ENCODE assay signal across 14 cellular contexts in the genomic region with DNA sequence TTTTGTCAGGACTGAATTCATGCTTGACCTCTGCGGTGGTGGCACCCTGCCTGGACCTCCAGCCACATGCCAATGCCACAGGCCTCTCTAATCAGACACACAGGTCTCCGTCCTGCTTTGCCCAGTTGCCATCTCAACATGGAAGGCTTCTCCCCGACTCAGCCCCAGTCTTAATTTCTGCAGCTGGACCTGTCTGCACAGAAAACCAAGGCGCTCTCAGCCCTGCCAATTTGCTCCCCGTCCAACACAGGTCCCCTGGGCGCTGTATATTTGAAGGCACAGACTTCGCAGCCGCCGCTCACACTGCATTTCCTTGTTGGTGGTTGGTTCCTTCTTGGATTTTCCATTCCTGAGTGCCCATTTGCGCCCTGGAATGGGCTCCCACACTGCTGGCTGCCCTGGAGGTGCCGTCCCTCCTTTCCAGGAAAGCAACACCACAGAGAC. TPM values are rescaled to one million over a fixed set of nuclear protein-coding genes. Genes with fewer than 3 reads are reported as not detected.
DNase-seq lines count a peak whose midpoint lies in the region; ATAC-seq and TF ChIP-seq lines count a peak whose summit lies in the region.
"Had no signal": no experiment of that assay in that cellular context is flagged by ENCODE, and none has a peak within 500 bp of the region (broad histone marks: within the 10 kb centered on the region; RNA-seq: fewer than 3 reads in every experiment).

No MANE protein-coding gene starts in this region.

- H3K23ac ChIP-seq in neuronal stem cell (ENCODE audit: low read depth, low read length, poor library complexity): no peak overlapping the region

- H3K36me3 ChIP-seq in endodermal cell (ENCODE audit: control insufficient read depth, insufficient read depth, low read length) (peaks cover 15% of the 10 kb centered on the region), neuronal stem cell (replicated peaks in 1 of 2; ENCODE audit: control insufficient read depth in 2 of 2, insufficient read depth in 2 of 2, low read length in 2 of 2) (peaks cover 0 to 8% of the 10 kb centered on the region in 2 donors)

- no peaks in the 10 kb centered on the region for H3K27me3 ChIP-seq in endodermal cell (ENCODE audit: control insufficient read depth, insufficient read depth, low read length, poor library complexity, severe bottlenecking)
- no peaks in the 10 kb centered on the region for H3K27me3 ChIP-seq in neuronal stem cell (ENCODE audit: control insufficient read depth in 3 of 3, insufficient read depth in 3 of 3, low read depth in 1 of 3, low read length in 3 of 3)

- H3K27ac ChIP-seq in endodermal cell (ENCODE audit: low read depth, low read length): peak overlapping the region; percentile 92
- peak overlapping the region; percentile 58 for H3K27ac ChIP-seq in neuronal stem cell (replicated peaks; ENCODE audit: low read length)

- TF ChIP-seq CTCF in endodermal cell (conservative IDR thresholded peaks at IDR 0.05): no peak

- H2BK5ac ChIP-seq in neuronal stem cell (ENCODE audit: low read length): no peak overlapping the region

- peaks cover 13% of the 10 kb centered on the region for H3K4me1 Mint-ChIP-seq in endodermal cell
- H3K4me1 Mint-ChIP-seq: CD14-positive monocyte; stimulated activated naive CD8-positive, alpha-beta T cell treated with anti-CD3 and anti-CD28 coated beads, Interleukin-15, amount 100 ng/mL, for 72 hours had no signal

- H3K4me2 ChIP-seq in neuronal stem cell (ENCODE audit: insufficient read depth, low read length, poor library complexity, severe bottlenecking): no peak overlapping the region

- 88 to 90% methylated on average over 10 to 11 of the region's 11 CpGs for WGBS in endodermal cell (ENCODE audit: insufficient coverage in 1 of 2, insufficient read length in 1 of 2), 2 experiments
- no CpG with 5 or more reads among the region's 11 CpGs for WGBS in neuronal stem cell (ENCODE audit: extremely low coverage in 2 of 2, insufficient read length in 2 of 2, insufficient replicate concordance in 1 of 2), 2 donors

- DNase-seq in DMS79 (lab: John Stamatoyannopoulos, UW) (peak; percentile 86), NCI-H2171 (lab: John Stamatoyannopoulos, UW) (peak; percentile 30), endodermal cell (peak; percentile 65), neuronal stem cell (ENCODE audit: low spot score) (no peak), midbrain (lab: John Stamatoyannopoulos, UW) (no peak), NCI-H82 treated with DMSO at 0.1 percent for 48 hours (lab: John Stamatoyannopoulos, UW; ENCODE audit: unreplicated experiment) (no peak), LoVo (ENCODE audit: low spot score) (no peak)
- DNase-seq: activated CD8-positive, alpha-beta memory T cell treated with anti-CD3 and anti-CD28 coated beads, Interleukin-2, amount 50 U/mL, for 4 hours; effector memory CD8-positive, alpha-beta T cell; SIG-M5; stimulated activated naive CD8-positive, alpha-beta T cell treated with anti-CD3 and anti-CD28 coated beads, Interleukin-15, amount 100 ng/mL, for 72 hours had no signal

- H3K9ac ChIP-seq in endodermal cell (ENCODE audit: extremely low read depth, low read length, poor library complexity, severe bottlenecking): no peak overlapping the region
- no peak overlapping the region for H3K9ac ChIP-seq in neuronal stem cell (ENCODE audit: low read depth, low read length, poor library complexity)

- peaks cover 11% of the 10 kb centered on the region for H3K36me3 Mint-ChIP-seq in endodermal cell (ENCODE audit: low read depth)

- no peaks in the 10 kb centered on the region for H3K27me3 Mint-ChIP-seq in endodermal cell (ENCODE audit: insufficient read depth)
- H3K27me3 Mint-ChIP-seq: effector memory CD8-positive, alpha-beta T cell; stimulated activated naive CD8-positive, alpha-beta T cell treated with anti-CD3 and anti-CD28 coated beads, Interleukin-15, amount 100 ng/mL, for 72 hours had no signal

- H3K27ac Mint-ChIP-seq in endodermal cell: peak overlapping the region; percentile 52

- H2AFZ ChIP-seq in neuronal stem cell (ENCODE audit: low read length): peak overlapping the region; percentile 67

- H2BK12ac ChIP-seq in neuronal stem cell (ENCODE audit: low read length): no peak overlapping the region

- H3K9me3 ChIP-seq in endodermal cell (ENCODE audit: control insufficient read depth, low read length) (no peaks in the 10 kb centered on the region), neuronal stem cell (replicated peaks in 1 of 2; ENCODE audit: control insufficient read depth in 2 of 2, insufficient read depth in 1 of 2, low read depth in 1 of 2, low read length in 2 of 2) (no peaks in the 10 kb centered on the region)

- H2BK120ac ChIP-seq in neuronal stem cell (ENCODE audit: low read depth, low read length): no peak overlapping the region

- H2BK15ac ChIP-seq in neuronal stem cell (ENCODE audit: low read length): no peak overlapping the region

- ATAC-seq in HG03280 (IDR thresholded peaks at IDR 0.05; ENCODE audit: unreplicated experiment): no peak
- ATAC-seq: effector memory CD8-positive, alpha-beta T cell; stimulated activated naive CD8-positive, alpha-beta T cell treated with anti-CD3 and anti-CD28 coated beads, Interleukin-15, amount 100 ng/mL, for 72 hours had no signal

- H4K8ac ChIP-seq in neuronal stem cell (ENCODE audit: low read depth, low read length): no peak overlapping the region

- peaks cover 3% of the 10 kb centered on the region for H3K4me1 ChIP-seq in endodermal cell (ENCODE audit: control insufficient read depth, insufficient read depth, low read length)
- H3K4me1 ChIP-seq in neuronal stem cell (ENCODE audit: control insufficient read depth in 2 of 2, insufficient read depth in 1 of 2, low read depth in 1 of 2, low read length in 2 of 2): peaks cover 14 to 18% of the 10 kb centered on the region in 2 donors

- H3K14ac ChIP-seq in neuronal stem cell (ENCODE audit: low read length): no peak overlapping the region

- H4K91ac ChIP-seq in neuronal stem cell (ENCODE audit: low read depth, low read length, poor library complexity): no peak overlapping the region

- H3K18ac ChIP-seq in neuronal stem cell (ENCODE audit: low read length): peak overlapping the region; percentile 54

- H3K4ac ChIP-seq in neuronal stem cell (ENCODE audit: low read length): no peak overlapping the region

- no peaks in the 10 kb centered on the region for H3K9me3 Mint-ChIP-seq in endodermal cell
- H3K9me3 Mint-ChIP-seq: CD14-positive monocyte; effector memory CD8-positive, alpha-beta T cell; stimulated activated naive CD8-positive, alpha-beta T cell treated with anti-CD3 and anti-CD28 coated beads, Interleukin-15, amount 100 ng/mL, for 72 hours had no signal

- no peaks in the 10 kb centered on the region for H3K79me1 ChIP-seq in neuronal stem cell (ENCODE audit: low read depth, low read length)

- H3K4me3 Mint-ChIP-seq in endodermal cell: no peak overlapping the region
- H3K4me3 Mint-ChIP-seq: CD14-positive monocyte; effector memory CD8-positive, alpha-beta T cell; stimulated activated naive CD8-positive, alpha-beta T cell treated with anti-CD3 and anti-CD28 coated beads, Interleukin-15, amount 100 ng/mL, for 72 hours had no signal

- no peak overlapping the region for H3K4me3 ChIP-seq in endodermal cell (ENCODE audit: low read length)
- no peak overlapping the region for H3K4me3 ChIP-seq in neuronal stem cell (ENCODE audit: low read length in 2 of 2)

- no peak overlapping the region for H2AK5ac ChIP-seq in neuronal stem cell (ENCODE audit: low read depth, low read length)

RNA-seq across cellular contexts. Expression of gene PLEKHG5, which starts 28.0 kb away (rescaled TPM):
- total RNA-seq in endodermal cell: 10 to 100 TPM; 32.6 to 38.8 TPM
- polyA plus RNA-seq in endodermal cell (2013, experiment 1 of 2): 34.4 TPM
- 29.5 TPM for polyA plus RNA-seq in endodermal cell (2013, experiment 2 of 2)
- 18.8 TPM for polyA plus RNA-seq in neuronal stem cell (2013, experiment 1 of 2)
- polyA plus RNA-seq in neuronal stem cell (2013, experiment 2 of 2): 18.8 TPM
- polyA plus RNA-seq: CD14-positive monocyte had no signal

RNA-seq across cellular contexts. Expression of gene NOL9, which starts 34.8 kb away (rescaled TPM):
- 10 to 100 TPM; 35.0 to 43.9 TPM for total RNA-seq in endodermal cell
- polyA plus RNA-seq in endodermal cell (2013, experiment 1 of 2): 16.8 TPM
- 13.5 TPM for polyA plus RNA-seq in endodermal cell (2013, experiment 2 of 2)
- polyA plus RNA-seq in neuronal stem cell (2013, experiment 1 of 2): 8.4 TPM
- polyA plus RNA-seq in neuronal stem cell (2013, experiment 2 of 2): 7.8 TPM

RNA-seq across cellular contexts. Expression of gene TAS1R1, which starts 35.6 kb away (rescaled TPM):
- under 1 TPM; 0.31 to 0.51 TPM for total RNA-seq in endodermal cell
- polyA plus RNA-seq in endodermal cell (2013, experiment 1 of 2): not detected
- polyA plus RNA-seq in endodermal cell (2013, experiment 2 of 2): not detected
- polyA plus RNA-seq in neuronal stem cell (2013, experiment 1 of 2): not detected
- polyA plus RNA-seq in neuronal stem cell (2013, experiment 2 of 2): not detected
- total RNA-seq: pulmonary artery endothelial cell had no signal
- polyA plus RNA-seq: CD14-positive monocyte had no signal

RNA-seq across cellular contexts. Expression of gene TNFRSF25, which starts 53.5 kb away (rescaled TPM):
- 10 to 100 TPM; 25.9 to 26.9 TPM for total RNA-seq in endodermal cell
- 39.9 TPM for polyA plus RNA-seq in endodermal cell (2013, experiment 1 of 2)
- polyA plus RNA-seq in endodermal cell (2013, experiment 2 of 2): 30.2 TPM
- polyA plus RNA-seq in neuronal stem cell (2013, experiment 1 of 2): 14.5 TPM
- 14.1 TPM for polyA plus RNA-seq in neuronal stem cell (2013, experiment 2 of 2)

Comparison
In these comparisons a context has a peak if more than half of its experiments do, and no peak if none do; other contexts are left out.
1. DNase-seq: peak in DMS79 (single experiment), NCI-H2171 (single experiment) and endodermal cell (single experiment); none in neuronal stem cell (single experiment), midbrain (single experiment), NCI-H82 treated with DMSO at 0.1 percent for 48 hours (single experiment) and LoVo (single experiment).